Comparison of ENCODE assay signal across 28 cellular contexts in the genomic region with DNA sequence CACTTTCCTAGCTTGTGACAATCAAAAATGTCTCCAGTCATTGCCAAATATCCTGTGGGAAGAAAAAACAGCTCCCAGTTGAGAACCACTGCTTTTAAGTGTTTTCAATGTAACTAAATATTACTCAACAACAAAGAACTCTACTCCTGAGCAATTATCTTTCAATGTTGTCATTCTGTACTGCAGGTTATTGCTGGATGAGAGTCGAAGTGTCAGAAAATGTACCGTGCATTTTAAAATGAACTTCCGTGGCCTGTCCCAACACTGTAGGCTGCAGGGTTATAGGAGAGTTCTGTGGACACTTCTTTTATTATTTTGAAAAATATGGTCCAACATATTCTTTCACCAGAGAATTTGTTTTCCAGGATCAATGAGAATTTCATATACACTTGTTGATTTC. TPM values are rescaled to one million over a fixed set of nuclear protein-coding genes. Genes with fewer than 3 reads are reported as not detected.
"Had no signal": no experiment of that assay in that cellular context is flagged by ENCODE, and none has a peak within 500 bp of the region (broad histone marks: within the 10 kb centered on the region; RNA-seq: fewer than 3 reads in every experiment).

No MANE protein-coding gene starts in this region.

- DNase-seq: stimulated activated CD4-positive, alpha-beta T cell treated with anti-CD3 and anti-CD28 coated beads, Interleukin-2, amount 100 ng/mL, for 48 hours; stimulated activated CD4-positive, alpha-beta T cell treated with anti-CD3 and anti-CD28 coated beads, Interleukin-4, amount 100 ng/mL, for 24 hours; stimulated activated CD4-positive, alpha-beta T cell treated with anti-CD3 and anti-CD28 coated beads, Interleukin-4, amount 100 ng/mL, for 4 hours; stimulated activated CD8-positive, alpha-beta memory T cell treated with anti-CD3 and anti-CD28 coated beads, Interleukin-4, amount 100 ng/mL, for 48 hours; stimulated activated naive B cell treated with anti-CD40 and anti-IgM and Interleukin-4, amounts not matched to agents 10 μg/mL and 1 μg/mL and 100 μg/mL, for 72 hours; stimulated activated naive CD4-positive, alpha-beta T cell; stimulated activated naive CD4-positive, alpha-beta T cell treated with Interleukin-2 at 50 U/mL for 16 hours; stimulated activated naive CD8-positive, alpha-beta T cell treated with anti-CD3 and anti-CD28 coated beads, Interleukin-15, amount 100 ng/mL, for 72 hours; stimulated activated naive CD8-positive, alpha-beta T cell treated with anti-CD3 and anti-CD28 coated beads, Interleukin-15, Interleukin-2, amounts not matched to agents 100 U/mL and 50 U/mL, for 24 hours; stomach; substantia nigra; testis; thyroid gland; tibial artery; transverse colon; trophoblast cell; upper lobe of left lung; upper lobe of right lung; uterus had no signal

- FAIRE-seq: urothelium cell line had no signal

- H3K27me3 ChIP-seq: stomach, suprapubic skin, testis, thyroid gland, tibial artery, tibial nerve, transverse colon, upper lobe of left lung, upper lobe of right lung, uterus, vagina had no signal

- H3K4me1 ChIP-seq: stomach, suprapubic skin, thyroid gland, tibial artery, tibial nerve, transverse colon, upper lobe of left lung, upper lobe of right lung, uterus, vagina had no signal

- H3K27ac ChIP-seq: stomach, suprapubic skin, testis, thoracic aorta, thyroid gland, tibial artery, tibial nerve, transverse colon, upper lobe of left lung, upper lobe of right lung, uterus, vagina had no signal

- H3K9me3 ChIP-seq: stomach, suprapubic skin, testis, thoracic aorta, thyroid gland, tibial artery, transverse colon, upper lobe of left lung, upper lobe of right lung, uterus, vagina had no signal

- H3K4me3 ChIP-seq: stomach, suprapubic skin, testis, thoracic aorta, thyroid gland, tibial artery, tibial nerve, transverse colon, upper lobe of left lung, upper lobe of right lung, uterus, vagina had no signal

- ATAC-seq: stimulated activated naive B cell treated with anti-CD40 and anti-IgM and Interleukin-4, amounts not matched to agents 10 μg/mL and 1 μg/mL and 100 μg/mL, for 72 hours; stimulated activated naive CD8-positive, alpha-beta T cell treated with anti-CD3 and anti-CD28 coated beads, Interleukin-15, amount 100 ng/mL, for 72 hours; stimulated activated naive CD8-positive, alpha-beta T cell treated with anti-CD3 and anti-CD28 coated beads, Interleukin-15, Interleukin-2, amounts not matched to agents 100 U/mL and 50 U/mL, for 24 hours; upper lobe of right lung had no signal

- H3K36me3 ChIP-seq: suprapubic skin, thoracic aorta, thyroid gland, tibial artery, tibial nerve, transverse colon, upper lobe of left lung, upper lobe of right lung, uterus, vagina had no signal

RNA-seq across cellular contexts. Expression of a gene that starts 34.8 kb away (rescaled TPM):
- total RNA-seq: subcutaneous adipose tissue, suprapubic skin, temporal lobe, testis, thoracic aorta, thyroid gland, tibial nerve, transverse colon, upper lobe of left lung, upper lobe of right lung, ureter, urinary bladder, uterus, vagina had no signal
- polyA plus RNA-seq: stomach had no signal
